In genomic region chr1:63621698-63622097, GRCh38 we compare ENCODE assay signal across 16 cellular contexts. TPM values are rescaled to one million over a fixed set of nuclear protein-coding genes. Genes with fewer than 3 reads are reported as not detected.
DNase-seq lines count a peak whose midpoint lies in the region; ATAC-seq and TF ChIP-seq lines count a peak whose summit lies in the region.
"Had no signal": no experiment of that assay in that cellular context is flagged by ENCODE, and none has a peak within 500 bp of the region (broad histone marks: within the 10 kb centered on the region; RNA-seq: fewer than 3 reads in every experiment).

No MANE protein-coding gene starts in this region.

- no peak for TF ChIP-seq CTCF in gastrocnemius medialis (IDR thresholded peaks at IDR 0.05 in 4 of 5, conservative IDR thresholded peaks at IDR 0.05 in 1 of 5)

- H3K27me3 ChIP-seq in gastrocnemius medialis, result no peaks in the 10 kb centered on the region
- H3K27me3 ChIP-seq: BLaER1 had no signal

- H3K27ac ChIP-seq in gastrocnemius medialis, result peak overlapping the region; percentile 78 to 99 (median 96)
- H3K27ac ChIP-seq: BLaER1, KMS-11 had no signal

- H3K4me3 ChIP-seq in gastrocnemius medialis, result no peak overlapping the region
- H3K4me3 ChIP-seq: BLaER1 had no signal

- in situ Hi-C loops in gastrocnemius medialis (cut with MboI; ENCODE audit: low sequenced_read_pairs in 4 of 4) (loop anchor here in 2 of 4 donors (5.0 to 10.0 kb wide), 3 partner anchors 44 to 621 kb away; no protein-coding TSS in a partner anchor), KBM-7 (cut with MboI; ENCODE audit: low pct_unique_long_range_greater_than_20kb, low sequenced_read_pairs) (no loop called here)

- no peaks in the 10 kb centered on the region for H3K9me3 ChIP-seq in gastrocnemius medialis
- H3K9me3 ChIP-seq: BLaER1 had no signal

- intact Hi-C loops in left ventricle myocardium superior (cut with micrococcal nuclease), result no loop called here
- intact Hi-C loops in gastrocnemius medialis (cut with DNase I; ENCODE audit: low total_unique reads), result loop anchor here (2.0 kb wide), 2 partner anchors 21 to 47 kb away; no protein-coding TSS in a partner anchor

- peaks cover 73 to 94% of the 10 kb centered on the region in 2 donors for H3K4me1 ChIP-seq in gastrocnemius medialis
- H3K4me1 ChIP-seq: BLaER1 had no signal

- peak; percentile 76 for ATAC-seq in left ventricle myocardium superior
- peak in 1 of 2 donors; percentile 19 for ATAC-seq in gastrocnemius medialis
- no peak for ATAC-seq in GM21737 (IDR thresholded peaks at IDR 0.05; ENCODE audit: unreplicated experiment)
- ATAC-seq in HG02981 (IDR thresholded peaks at IDR 0.05; ENCODE audit: unreplicated experiment), result no peak
- ATAC-seq: stimulated activated memory B cell treated with anti-CD40 and anti-IgM and Interleukin-4, amounts not matched to agents 10 μg/mL and 1 μg/mL and 100 μg/mL, for 72 hours had no signal

- DNase-seq in NCI-H446 (lab: John Stamatoyannopoulos, UW) (peak; percentile 62 to 80), cerebellum (ENCODE audit: low spot score) (peak; percentile 70), left ventricle myocardium superior (peak; percentile 54), gastrocnemius medialis (no peak), SK-N-DZ (ENCODE audit: low spot score) (no peak), KBM-7 (no peak)
- DNase-seq: activated naive CD8-positive, alpha-beta T cell treated with anti-CD3 and anti-CD28 coated beads for 36 hours; DND-41; NCI-H146; NCI-H69; stimulated activated CD4-positive, alpha-beta T cell treated with anti-CD3 and anti-CD28 coated beads, Interleukin-4, amount 100 ng/mL, for 24 hours had no signal

- H3K36me3 ChIP-seq in gastrocnemius medialis, result no peaks in the 10 kb centered on the region
- H3K36me3 ChIP-seq: BLaER1 had no signal

- no peak for TF ChIP-seq POLR2A in gastrocnemius medialis (IDR thresholded peaks at IDR 0.05)

RNA-seq across cellular contexts. Expression of gene PGM1, which starts 28.5 kb away (rescaled TPM):
- 16.2 TPM for total RNA-seq in cerebellum
- 329 TPM for total RNA-seq in left ventricle myocardium superior
- 100 to 1,000 TPM; 320 to 713 (median 666) TPM for total RNA-seq in gastrocnemius medialis
- polyA plus RNA-seq in SK-N-DZ (2014; cell fraction: cytosol; rRNA removed), result 27.7 and 32.7 TPM in 2 replicates
- polyA plus RNA-seq in SK-N-DZ (2014; cell fraction: nucleus; rRNA removed), result 10.0 and 12.2 TPM in 2 replicates

Comparison
In these comparisons a context has a peak if more than half of its experiments do, and no peak if none do; other contexts are left out.
1. DNase-seq: peak in NCI-H446 (2 of 2), cerebellum (single experiment) and left ventricle myocardium superior (single experiment); none in gastrocnemius medialis (0 of 2), SK-N-DZ (single experiment) and KBM-7 (single experiment).
2. RNA of gene PGM1, which starts 28.5 kb away (total RNA-seq): 320 to 713 TPM in gastrocnemius medialis and 329 TPM in left ventricle myocardium superior (single experiment); 16.2 TPM in cerebellum (single experiment); every median in the first group is over 10 times any median in the second.